Comparison of ENCODE assay signal across 8 cellular contexts in the genomic region with DNA sequence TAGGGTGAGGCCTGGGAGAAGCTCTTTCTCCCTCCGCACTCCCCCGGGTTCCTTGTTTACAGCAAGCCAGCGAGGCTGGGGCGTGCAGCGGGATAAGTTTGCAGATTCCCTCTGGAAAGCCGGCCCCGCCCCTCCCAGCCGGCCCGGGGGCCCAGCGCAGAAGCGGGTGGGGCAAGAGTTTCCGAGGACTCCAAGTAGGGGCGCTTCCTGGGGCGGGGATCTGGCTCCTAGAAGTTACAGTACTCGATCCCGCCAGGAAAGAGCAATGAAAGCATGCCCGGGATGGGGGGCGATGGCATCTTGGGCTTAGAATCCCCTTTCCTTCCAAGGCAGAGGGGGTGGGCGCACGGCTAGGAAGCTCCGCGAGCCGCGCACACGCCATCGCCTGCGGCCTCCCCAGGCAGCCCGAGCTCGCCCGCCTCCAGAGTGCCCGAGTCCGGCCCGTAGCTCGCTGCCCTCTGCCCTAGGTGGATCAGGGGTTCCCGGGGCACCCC. TPM values are rescaled to one million over a fixed set of nuclear protein-coding genes. Genes with fewer than 3 reads are reported as not detected.
A peak's percentile ranks its signal among the peaks of the same experiment; 100 is the strongest.
DNase-seq lines count a peak whose midpoint lies in the region; ATAC-seq and TF ChIP-seq lines count a peak whose summit lies in the region.

No MANE protein-coding gene starts in this region.

- H3K27me3 ChIP-seq in osteoblast (ENCODE audit: insufficient read depth, low read length), result no peaks in the 10 kb centered on the region

- H3K27ac ChIP-seq in osteoblast (ENCODE audit: low read depth, low read length), result peak overlapping the region; percentile 51

- H3K27me3 Mint-ChIP-seq in T-helper 2 cell treated with Interferon-gamma antibody and Interleukin-4, amounts not matched to agents 5 μg/mL and 100 μg/mL, for 36 hours (ENCODE audit: low read depth), result peaks cover 2% of the 10 kb centered on the region
- H3K27me3 Mint-ChIP-seq in activated T-helper 17 cell treated with anti-CD3 and anti-CD28 coated beads, Interleukin-2, amount 50 U/mL, for 72 hours, result no peaks in the 10 kb centered on the region

- peaks cover 11% of the 10 kb centered on the region for H3K79me2 ChIP-seq in osteoblast (ENCODE audit: insufficient read depth, low read length)

- no peaks in the 10 kb centered on the region for H3K9me3 Mint-ChIP-seq in T-helper 2 cell treated with Interferon-gamma antibody and Interleukin-4, amounts not matched to agents 5 μg/mL and 100 μg/mL, for 36 hours
- H3K9me3 Mint-ChIP-seq in activated T-helper 17 cell treated with anti-CD3 and anti-CD28 coated beads, Interleukin-2, amount 50 U/mL, for 72 hours, result no peaks in the 10 kb centered on the region

- H3K4me1 Mint-ChIP-seq in T-helper 2 cell treated with Interferon-gamma antibody and Interleukin-4, amounts not matched to agents 5 μg/mL and 100 μg/mL, for 36 hours (ENCODE audit: low read depth), result peaks cover 14% of the 10 kb centered on the region
- peaks cover 5% of the 10 kb centered on the region for H3K4me1 Mint-ChIP-seq in activated T-helper 17 cell treated with anti-CD3 and anti-CD28 coated beads, Interleukin-2, amount 50 U/mL, for 72 hours

- intact Hi-C loops in Right ventricle myocardium inferior (cut with DNase I), result no loop called here

- no peak for TF ChIP-seq CTCF in osteoblast (IDR thresholded peaks at IDR 0.05; ENCODE audit: extremely low read depth, low read depth, low read length)

- no peaks in the 10 kb centered on the region for H3K9me3 ChIP-seq in osteoblast (ENCODE audit: low read depth, low read length)

- H3K4me3 Mint-ChIP-seq in T-helper 2 cell treated with Interferon-gamma antibody and Interleukin-4, amounts not matched to agents 5 μg/mL and 100 μg/mL, for 36 hours, result peak overlapping the region; percentile 84
- H3K4me3 Mint-ChIP-seq in activated T-helper 17 cell treated with anti-CD3 and anti-CD28 coated beads, Interleukin-2, amount 50 U/mL, for 72 hours, result peak overlapping the region; percentile 66

- no peaks in the 10 kb centered on the region for H3K36me3 Mint-ChIP-seq in T-helper 2 cell treated with Interferon-gamma antibody and Interleukin-4, amounts not matched to agents 5 μg/mL and 100 μg/mL, for 36 hours (ENCODE audit: low read depth)
- H3K36me3 Mint-ChIP-seq in activated T-helper 17 cell treated with anti-CD3 and anti-CD28 coated beads, Interleukin-2, amount 50 U/mL, for 72 hours (ENCODE audit: low read depth), result no peaks in the 10 kb centered on the region

- peak overlapping the region; percentile 88 for H3K4me3 ChIP-seq in osteoblast (ENCODE audit: insufficient read depth, low read length)

- H4K20me1 ChIP-seq in osteoblast (ENCODE audit: insufficient read depth, low read length), result peaks cover 32% of the 10 kb centered on the region

- H2AFZ ChIP-seq in osteoblast (ENCODE audit: low read length), result peak overlapping the region; percentile 85

- ATAC-seq in activated T-helper 17 cell treated with anti-CD3 and anti-CD28 coated beads, Interleukin-2, amount 50 U/mL, for 72 hours (replicated peaks), result peak; percentile 44
- ATAC-seq in Right ventricle myocardium inferior (peak; percentile 48), GM21447 (IDR thresholded peaks at IDR 0.05; ENCODE audit: unreplicated experiment) (no peak), HG03045 (IDR thresholded peaks at IDR 0.05; ENCODE audit: unreplicated experiment) (no peak)

- peak overlapping the region; percentile 88 for H3K4me2 ChIP-seq in osteoblast (ENCODE audit: insufficient read depth, low read length)

- H3K4me1 ChIP-seq in osteoblast (ENCODE audit: insufficient read depth, low read length), result peaks cover 12% of the 10 kb centered on the region

- peak overlapping the region; percentile 67 for H3K27ac Mint-ChIP-seq in T-helper 2 cell treated with Interferon-gamma antibody and Interleukin-4, amounts not matched to agents 5 μg/mL and 100 μg/mL, for 36 hours
- H3K27ac Mint-ChIP-seq in activated T-helper 17 cell treated with anti-CD3 and anti-CD28 coated beads, Interleukin-2, amount 50 U/mL, for 72 hours, result no peak overlapping the region

- DNase-seq in T-helper 2 cell treated with Interferon-gamma antibody and Interleukin-4, amounts not matched to agents 5 μg/mL and 100 μg/mL, for 36 hours (ENCODE audit: low spot score), result no peak
- DNase-seq in T-helper 2 cell (no peak), HPDE6-E6E7 (ENCODE audit: extremely low spot score) (peak; percentile 5), Right ventricle myocardium inferior (ENCODE audit: missing footprints) (peak; percentile 90), osteoblast (ENCODE audit: insufficient read length, low spot score, missing footprints) (peak; percentile 95)

- peaks cover 12% of the 10 kb centered on the region for H3K36me3 ChIP-seq in osteoblast (ENCODE audit: insufficient read depth, low read length)

RNA-seq across cellular contexts. Expression of a gene that starts 0.4 kb away (rescaled TPM):
- 10 to 100 TPM in 1 of 2 donors, 1 to 10 TPM in 1; 8.2 to 14.5 TPM for total RNA-seq in activated T-helper 17 cell treated with anti-CD3 and anti-CD28 coated beads, Interleukin-2, amount 50 U/mL, for 72 hours
- total RNA-seq in Right ventricle myocardium inferior (54.6 TPM), osteoblast (53.6 and 63.3 TPM in 2 replicates)

RNA-seq across cellular contexts. Expression of a gene that starts 0.7 kb away (rescaled TPM):
- total RNA-seq in activated T-helper 17 cell treated with anti-CD3 and anti-CD28 coated beads, Interleukin-2, amount 50 U/mL, for 72 hours, result 10 to 100 TPM; 22.7 to 41.6 TPM
- total RNA-seq in Right ventricle myocardium inferior, result 58.4 TPM
- 82.5 and 91.6 TPM in 2 replicates for total RNA-seq in osteoblast

RNA-seq across cellular contexts. Expression of a gene that starts 32.7 kb away (rescaled TPM):
- 10 to 100 TPM; 39.4 to 41.9 TPM for total RNA-seq in activated T-helper 17 cell treated with anti-CD3 and anti-CD28 coated beads, Interleukin-2, amount 50 U/mL, for 72 hours
- total RNA-seq in Right ventricle myocardium inferior, result 11.2 TPM
- 22.7 and 25.0 TPM in 2 replicates for total RNA-seq in osteoblast

Comparison
In these comparisons a context has a peak if more than half of its experiments do, and no peak if none do; other contexts are left out.
1. DNase-seq: peak in HPDE6-E6E7 (single experiment), Right ventricle myocardium inferior (single experiment) and osteoblast (single experiment); none in T-helper 2 cell treated with Interferon-gamma antibody and Interleukin-4, amounts not matched to agents 5 μg/mL and 100 μg/mL, for 36 hours (single experiment) and T-helper 2 cell (0 of 5).
2. ATAC-seq: peak in activated T-helper 17 cell treated with anti-CD3 and anti-CD28 coated beads, Interleukin-2, amount 50 U/mL, for 72 hours (single experiment) and Right ventricle myocardium inferior (single experiment); none in GM21447 (single experiment) and HG03045 (single experiment).